In genomic region chr15:34964277-34964676, GRCh38 we compare ENCODE assay signal across 28 cellular contexts.
"Had no signal": no experiment of that assay in that cellular context is flagged by ENCODE, and none has a peak within 500 bp of the region (broad histone marks: within the 10 kb centered on the region; RNA-seq: fewer than 3 reads in every experiment).

No MANE protein-coding gene starts in this region.

- H3K4me3 Mint-ChIP-seq: activated naive CD8-positive, alpha-beta T cell treated with anti-CD3 and anti-CD28 coated beads, Interleukin-2, amount 10 ng/mL, durations not matched to agents 7 days and 5 days; IgD-negative memory B cell; T-helper 1 cell treated with Interleukin-12 subunit alpha and Interleukin-12 subunit beta and Interleukin-4 antibody, amounts not matched to agents 30 μg/mL and 1 μg/mL, for 36 hours had no signal

- FAIRE-seq: RCC 7860 had no signal

- H3K9me3 Mint-ChIP-seq: activated naive CD8-positive, alpha-beta T cell treated with anti-CD3 and anti-CD28 coated beads, Interleukin-2, amount 10 ng/mL, durations not matched to agents 7 days and 5 days; IgD-negative memory B cell; T-helper 1 cell treated with Interleukin-12 subunit alpha and Interleukin-12 subunit beta and Interleukin-4 antibody, amounts not matched to agents 30 μg/mL and 1 μg/mL, for 36 hours had no signal

- H3K9me3 ChIP-seq: adrenal gland, SJSA1 had no signal

- ATAC-seq: SK-N-SH treated with all-trans-retinoic acid at 6 μM for 48 hours had no signal

- H3K27me3 Mint-ChIP-seq: activated naive CD8-positive, alpha-beta T cell treated with anti-CD3 and anti-CD28 coated beads, Interleukin-2, amount 10 ng/mL, durations not matched to agents 7 days and 5 days; IgD-negative memory B cell had no signal

- H3K27ac ChIP-seq: SJSA1, VCaP had no signal

- H3K4me3 ChIP-seq: adrenal gland, SJSA1 had no signal

- H3K27me3 ChIP-seq: adrenal gland, SJSA1 had no signal

- H3K27ac Mint-ChIP-seq: activated naive CD8-positive, alpha-beta T cell treated with anti-CD3 and anti-CD28 coated beads, Interleukin-2, amount 10 ng/mL, durations not matched to agents 7 days and 5 days; IgD-negative memory B cell; T-helper 1 cell treated with Interleukin-12 subunit alpha and Interleukin-12 subunit beta and Interleukin-4 antibody, amounts not matched to agents 30 μg/mL and 1 μg/mL, for 36 hours had no signal

- DNase-seq: activated CD4-positive, alpha-beta T cell treated with anti-CD3 and anti-CD28 coated beads for 48 hours; activated CD4-positive, alpha-beta T cell treated with anti-CD3 and anti-CD28 coated beads, Interleukin-2, amount 50 U/mL, for 4 hours; activated CD8-positive, alpha-beta memory T cell treated with anti-CD3 and anti-CD28 coated beads for 24 hours; activated naive CD4-positive, alpha-beta T cell treated with anti-CD3 and anti-CD28 coated beads, Interleukin-2, amount 50 U/mL, for 16 hours; activated naive CD8-positive, alpha-beta T cell treated with anti-CD3 and anti-CD28 coated beads, Interleukin-2, amount 10 ng/mL, durations not matched to agents 7 days and 5 days; activated T-cell treated with anti-CD3 and anti-CD28 coated beads, Interleukin-2, amount 50 U/mL, for 1 hour; adrenal gland; anterior cingulate cortex; caudate nucleus; KG1; MV-4-11; NCI-H1092 treated with DMSO at 0.1 percent for 48 hours; NCI-H1417 treated with DMSO at 0.1 percent for 48 hours; NCI-H1694; NCI-H2029; NCI-H345; NCI-H510A; NCI-H526 treated with DMSO at 0.1 percent for 48 hours; NCI-H82; NK-92 treated with Interleukin-12 subunit alpha and Interleukin-12 subunit beta, amount 100 ng/mL, for 24 hours; SHP77; SW 1271 had no signal
